In the genomic region with DNA sequence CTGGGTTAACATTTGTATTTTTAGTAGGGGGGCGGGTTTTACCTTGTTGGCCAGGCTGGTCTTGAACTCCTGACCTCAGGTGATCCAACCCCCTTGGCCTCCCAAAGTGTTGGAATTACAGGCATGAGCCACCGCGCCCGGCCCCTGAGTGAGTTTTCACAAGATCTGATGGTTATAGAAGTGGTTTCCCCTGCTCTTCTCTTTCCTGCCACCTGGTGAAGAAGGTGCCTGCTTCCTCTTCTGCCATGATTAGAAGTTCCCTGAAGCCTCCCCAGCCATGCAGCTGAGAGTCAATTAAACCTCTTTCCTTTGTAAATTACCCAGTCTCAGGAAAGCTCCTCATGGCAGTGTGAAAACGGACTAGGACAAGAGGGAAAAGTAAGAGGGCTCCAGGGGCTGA, we compare ENCODE assay signal across 19 cellular contexts.
"Had no signal": no experiment of that assay in that cellular context is flagged by ENCODE, and none has a peak within 500 bp of the region (broad histone marks: within the 10 kb centered on the region; RNA-seq: fewer than 3 reads in every experiment).

No MANE protein-coding gene starts in this region.

- H3K4me1 Mint-ChIP-seq: stimulated activated memory B cell treated with anti-CD40 and anti-IgM and Interleukin-4, amounts not matched to agents 10 μg/mL and 1 μg/mL and 100 μg/mL, for 72 hours had no signal

- H3K4me3 Mint-ChIP-seq: dendritic cell treated with granulocyte-macrophage colony-stimulating factor and Interleukin-4, amounts not matched to agents 40 ng/mL and 50 ng/mL, for 4 days; effector memory CD8-positive, alpha-beta T cell; naive thymus-derived CD8-positive, alpha-beta T cell; nephron progenitor cell; stimulated activated memory B cell treated with anti-CD40 and anti-IgM and Interleukin-4, amounts not matched to agents 10 μg/mL and 1 μg/mL and 100 μg/mL, for 72 hours; type B pancreatic cell had no signal

- H3K27me3 Mint-ChIP-seq: dendritic cell treated with granulocyte-macrophage colony-stimulating factor and Interleukin-4, amounts not matched to agents 40 ng/mL and 50 ng/mL, for 4 days had no signal

- H3K36me3 ChIP-seq: lower lobe of right lung, ovary, sigmoid colon, tibial artery had no signal

- ATAC-seq: effector memory CD8-positive, alpha-beta T cell; left ventricle myocardium superior; lower lobe of right lung; naive thymus-derived CD8-positive, alpha-beta T cell; psoas muscle; right cardiac atrium; stimulated activated memory B cell treated with anti-CD40 and anti-IgM and Interleukin-4, amounts not matched to agents 10 μg/mL and 1 μg/mL and 100 μg/mL, for 72 hours; stimulated activated naive CD8-positive, alpha-beta T cell treated with anti-CD3 and anti-CD28 coated beads, Interleukin-15, Interleukin-2, amounts not matched to agents 100 U/mL and 50 U/mL, for 24 hours had no signal

- H3K9me3 Mint-ChIP-seq: dendritic cell treated with granulocyte-macrophage colony-stimulating factor and Interleukin-4, amounts not matched to agents 40 ng/mL and 50 ng/mL, for 4 days; effector memory CD8-positive, alpha-beta T cell; stimulated activated memory B cell treated with anti-CD40 and anti-IgM and Interleukin-4, amounts not matched to agents 10 μg/mL and 1 μg/mL and 100 μg/mL, for 72 hours; type B pancreatic cell had no signal

- H3K36me3 Mint-ChIP-seq: naive thymus-derived CD8-positive, alpha-beta T cell; stimulated activated memory B cell treated with anti-CD40 and anti-IgM and Interleukin-4, amounts not matched to agents 10 μg/mL and 1 μg/mL and 100 μg/mL, for 72 hours; type B pancreatic cell had no signal

- H3K27me3 ChIP-seq: ovary, sigmoid colon, testis, tibial artery had no signal

- H3K27ac ChIP-seq: lower lobe of right lung, ovary, psoas muscle, sigmoid colon, testis, tibial artery had no signal

- H3K4me1 ChIP-seq: testis had no signal

- H3K27ac Mint-ChIP-seq: dendritic cell treated with granulocyte-macrophage colony-stimulating factor and Interleukin-4, amounts not matched to agents 40 ng/mL and 50 ng/mL, for 4 days; effector memory CD8-positive, alpha-beta T cell; naive thymus-derived CD8-positive, alpha-beta T cell; nephron progenitor cell; stimulated activated memory B cell treated with anti-CD40 and anti-IgM and Interleukin-4, amounts not matched to agents 10 μg/mL and 1 μg/mL and 100 μg/mL, for 72 hours; type B pancreatic cell had no signal

- H3K9me3 ChIP-seq: lower lobe of right lung, ovary, psoas muscle, sigmoid colon, testis, tibial artery had no signal

- DNase-seq: effector memory CD8-positive, alpha-beta T cell; left ventricle myocardium superior; lower lobe of right lung; naive thymus-derived CD8-positive, alpha-beta T cell; nephron progenitor cell; occipital lobe; ovary; posterior cingulate gyrus; psoas muscle; right cardiac atrium; sigmoid colon; stimulated activated CD4-positive, alpha-beta T cell treated with anti-CD3 and anti-CD28 coated beads, Interleukin-4, amount 100 ng/mL, for 4 hours; stimulated activated naive CD8-positive, alpha-beta T cell treated with anti-CD3 and anti-CD28 coated beads, Interleukin-15, Interleukin-2, amounts not matched to agents 100 U/mL and 50 U/mL, for 24 hours; substantia nigra; testis; tibial artery had no signal

- H3K4me3 ChIP-seq: lower lobe of right lung, ovary, psoas muscle, sigmoid colon, testis, tibial artery had no signal
